Comparison of ENCODE assay signal across 24 cellular contexts in the genomic region with DNA sequence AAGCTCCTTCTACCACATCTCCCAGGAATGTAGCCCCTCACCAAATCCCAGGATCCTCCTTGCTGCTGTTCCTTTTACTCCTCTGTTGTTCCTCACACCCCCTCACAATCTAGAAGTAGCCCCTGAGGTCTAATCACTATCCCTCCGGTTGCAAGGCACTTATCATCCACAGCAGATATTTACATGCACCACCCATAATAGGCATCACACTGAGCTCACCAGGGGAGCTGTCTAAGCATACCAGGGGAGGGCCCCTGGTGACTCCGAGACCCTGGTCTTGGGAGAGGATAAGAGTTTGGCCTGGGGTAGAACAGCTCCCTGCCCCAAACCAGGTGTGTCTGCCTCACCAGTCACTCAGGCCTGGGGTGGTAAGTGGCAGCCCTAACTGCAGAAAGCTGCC.
"Had no signal": no experiment of that assay in that cellular context is flagged by ENCODE, and none has a peak within 500 bp of the region (broad histone marks: within the 10 kb centered on the region; RNA-seq: fewer than 3 reads in every experiment).

No MANE protein-coding gene starts in this region.

- H3K36me3 ChIP-seq: esophagus muscularis mucosa, gastroesophageal sphincter, heart left ventricle, ovary, sigmoid colon, tibial artery had no signal

- DNase-seq: effector CD8-positive, alpha-beta T cell; endodermal cell; foreskin keratinocyte; heart left ventricle; kidney; natural killer cell; occipital lobe; ovary; psoas muscle; right cardiac atrium; sigmoid colon; stimulated activated CD4-positive, alpha-beta T cell treated with anti-CD3 and anti-CD28 coated beads, Interleukin-2, amount 100 ng/mL, for 24 hours; stimulated activated CD4-positive, alpha-beta T cell treated with anti-CD3 and anti-CD28 coated beads, Interleukin-4, amount 100 ng/mL, for 24 hours; stimulated activated naive CD8-positive, alpha-beta T cell treated with anti-CD3 and anti-CD28 coated beads, Interleukin-15, Interleukin-2, amounts not matched to agents 100 U/mL and 50 U/mL, for 24 hours; substantia nigra; testis; tibial artery had no signal

- H2AFZ ChIP-seq: hepatocyte had no signal

- H3K4me1 ChIP-seq: esophagus muscularis mucosa, foreskin keratinocyte, heart left ventricle, psoas muscle, sigmoid colon, testis, tibial artery had no signal

- ATAC-seq: foreskin keratinocyte; gastroesophageal sphincter; heart left ventricle; left lobe of liver; natural killer cell; psoas muscle; right cardiac atrium; stimulated activated effector memory CD8-positive, alpha-beta T cell treated with anti-CD3 and anti-CD28 coated beads, Interleukin-12 subunit alpha, Interleukin-12 subunit beta, amount 100 ng/mL, for 72 hours; stimulated activated naive CD8-positive, alpha-beta T cell treated with anti-CD3 and anti-CD28 coated beads, Interleukin-15, Interleukin-2, amounts not matched to agents 100 U/mL and 50 U/mL, for 24 hours had no signal

- H3K9me3 ChIP-seq: esophagus muscularis mucosa, gastroesophageal sphincter, heart left ventricle, ovary, psoas muscle, sigmoid colon, testis, tibial artery had no signal

- H3K79me2 ChIP-seq: hepatocyte had no signal

- H3K27me3 ChIP-seq: ovary, testis had no signal

- H3K27ac ChIP-seq: epithelial cell of prostate, esophagus muscularis mucosa, foreskin keratinocyte, gastroesophageal sphincter, heart left ventricle, hepatocyte, ovary, psoas muscle, sigmoid colon, testis, tibial artery had no signal

- H3K4me3 ChIP-seq: esophagus muscularis mucosa, gastroesophageal sphincter, heart left ventricle, hepatocyte, lung, ovary, psoas muscle, sigmoid colon, testis, tibial artery had no signal

- H3K4me2 ChIP-seq: hepatocyte had no signal
